14 cellular contexts compared by ENCODE assay signal in genomic region chr6:110475255-110475654, GRCh38. TPM values are rescaled to one million over a fixed set of nuclear protein-coding genes. Genes with fewer than 3 reads are reported as not detected.
DNase-seq lines count a peak whose midpoint lies in the region; ATAC-seq, FAIRE-seq and TF ChIP-seq lines count a peak whose summit lies in the region.
"Had no signal": no experiment of that assay in that cellular context is flagged by ENCODE, and none has a peak within 500 bp of the region (broad histone marks: within the 10 kb centered on the region; RNA-seq: fewer than 3 reads in every experiment).

No MANE protein-coding gene starts in this region.

- in situ Hi-C loops in HepG2 (cut with HindIII; ENCODE audit: extremely low pct_ligation_motif_present, low pct_unique_long_range_greater_than_20kb) = no loop called here

- no peaks in the 10 kb centered on the region for H3K27me3 ChIP-seq in right lobe of liver
- peaks cover 1 to 6% of the 10 kb centered on the region in 2 experiments; a peak in 2 of 5 replicates for H3K27me3 ChIP-seq in HepG2 (ENCODE audit: control insufficient read depth in 1 of 2, insufficient read depth in 2 of 2, low read length in 2 of 2)
- H3K27me3 ChIP-seq: ovary had no signal

- peaks cover 5% of the 10 kb centered on the region for H3K36me3 Mint-ChIP-seq in WTC11

- H3K9me3 Mint-ChIP-seq in WTC11 = peaks cover 13% of the 10 kb centered on the region

- no peak for TF ChIP-seq RAD21 in HepG2 (CRISPR knock-in tag; IDR thresholded peaks at IDR 0.05)

- no peak overlapping the region for H3K27ac ChIP-seq in right lobe of liver
- no peak overlapping the region for H3K27ac ChIP-seq in HepG2 (ENCODE audit: extremely low read length, insufficient read depth, low read length)
- H3K27ac ChIP-seq: C4-2B, ovary had no signal

- no peaks in the 10 kb centered on the region for H4K20me1 ChIP-seq in HepG2 (ENCODE audit: insufficient read depth, low read length)

- ATAC-seq in right lobe of liver (peak; percentile 26 to 55 (median 45)), HepG2 (no peak), WTC11 (no peak), HG03159 (IDR thresholded peaks at IDR 0.05; ENCODE audit: unreplicated experiment) (no peak), HG03139 (IDR thresholded peaks at IDR 0.05; ENCODE audit: unreplicated experiment) (no peak), HG03521 (IDR thresholded peaks at IDR 0.05; ENCODE audit: unreplicated experiment) (no peak)
- ATAC-seq: GM12878 had no signal

- WGBS in right lobe of liver (ENCODE audit: insufficient coverage, low coverage, low lambda C conversion rate, missing lambda C conversion rate) = 43% methylated on average over 6 of the region's 6 CpGs
- 19% methylated on average over 6 of the region's 6 CpGs for WGBS in HepG2 (ENCODE audit: low lambda C conversion rate)

- intact Hi-C loops in right lobe of liver (cut with DNase I) (no loop called here), HepG2 (cut with micrococcal nuclease; ENCODE audit: unreplicated experiment) (no loop called here)

- TF ChIP-seq POLR2A in right lobe of liver (IDR thresholded peaks at IDR 0.05) = no peak
- no peak for TF ChIP-seq POLR2A in HepG2 (IDR thresholded peaks at IDR 0.05; ENCODE audit: insufficient read depth in 1 of 2, low read depth in 2 of 2, low read length in 2 of 2)

- DNase-seq in right lobe of liver (no peak), HepG2 (ENCODE audit: low spot score) (no peak), WTC11 (ENCODE audit: low spot score) (no peak), iPS-NIHi7 (ENCODE audit: extremely low spot score) (peak; percentile 5), amygdala (lab: John Stamatoyannopoulos, UW) (no peak)
- DNase-seq: activated effector memory CD4-positive, alpha-beta T cell treated with Interleukin-2 at 50 U/mL for 16 hours; endodermal cell; IMR-90; ovary had no signal

- TF ChIP-seq EP300 in HepG2 (IDR thresholded peaks at IDR 0.05; ENCODE audit: low read depth in 2 of 2, low read length in 2 of 2) = no peak
- TF ChIP-seq EP300 in HepG2 (CRISPR knock-in tag; IDR thresholded peaks at IDR 0.05; ENCODE audit: borderline replicate concordance) = no peak

- H3K4me3 Mint-ChIP-seq in WTC11 = peak overlapping the region; percentile 69; the same call in 1 of the 2 replicates
- H3K4me3 Mint-ChIP-seq: endodermal cell had no signal

- no peaks in the 10 kb centered on the region for H3K79me2 ChIP-seq in HepG2 (ENCODE audit: insufficient read depth, low read length)

- H2AFZ ChIP-seq in HepG2 (ENCODE audit: low read length) = no peak overlapping the region

- no TSS peak for BruUV-seq in HepG2 (replicated peaks; lab: Mats Ljungman, UMichigan)

- POLR2A ChIA-PET in HepG2 (lab: Yijun Ruan, JAX) (no interaction called here), WTC11 (lab: Charles Lee) (no interaction called here)

- H3K36me3 ChIP-seq in right lobe of liver (no peaks in the 10 kb centered on the region), HepG2 (replicated peaks in 1 of 2; ENCODE audit: control insufficient read depth in 1 of 2, insufficient read depth in 2 of 2, low read length in 2 of 2) (no peaks in the 10 kb centered on the region)
- H3K36me3 ChIP-seq: ovary had no signal

- peaks cover 51% of the 10 kb centered on the region for H3K27me3 Mint-ChIP-seq in WTC11 (ENCODE audit: low read depth)

- H3K9me3 ChIP-seq in right lobe of liver (no peaks in the 10 kb centered on the region), HepG2 (ENCODE audit: low read length) (no peaks in the 10 kb centered on the region)
- H3K9me3 ChIP-seq: ovary had no signal

- no peak overlapping the region for H3K4me2 ChIP-seq in HepG2 (ENCODE audit: low read depth, low read length)

- H3K4me1 ChIP-seq in right lobe of liver (no peaks in the 10 kb centered on the region), HepG2 (ENCODE audit: insufficient read depth, low read length) (no peaks in the 10 kb centered on the region)

- H3K9ac ChIP-seq in HepG2 (ENCODE audit: insufficient read depth, low read depth, low read length) = no peak overlapping the region

- TF ChIP-seq CTCF in right lobe of liver (IDR thresholded peaks at IDR 0.05) (no peak), HepG2 (CRISPR knock-in tag; IDR thresholded peaks at IDR 0.05) (no peak), WTC11 (IDR thresholded peaks at IDR 0.05) (no peak)

- H3K27ac Mint-ChIP-seq in WTC11 = no peak overlapping the region
- H3K27ac Mint-ChIP-seq: endodermal cell had no signal

- H3K4me3 ChIP-seq in right lobe of liver = no peak overlapping the region
- no peak overlapping the region for H3K4me3 ChIP-seq in HepG2 (replicated peaks in 1 of 3; ENCODE audit: insufficient read depth in 1 of 3, low read depth in 2 of 3, low read length in 3 of 3)
- H3K4me3 ChIP-seq: GM12878 had no signal

- no peaks in the 10 kb centered on the region for H3K4me1 Mint-ChIP-seq in WTC11
- H3K4me1 Mint-ChIP-seq: endodermal cell had no signal

- CTCF ChIA-PET in HepG2 (lab: Yijun Ruan, JAX; ENCODE audit: low intra/inter-chr PET ratio, low total read pairs) = no interaction called here
- CTCF ChIA-PET in WTC11 (lab: Charles Lee) = interaction anchor here (1.0 kb wide), 1 partner anchor 17 kb away, joined by 5 read pairs; no protein-coding TSS in a partner anchor

- FAIRE-seq in HepG2 (lab: Jason Lieb, UNC) = no peak
- FAIRE-seq: GM12878 had no signal

TF ChIP-seq in HepG2, 621 proteins besides CTCF, POLR2A, EP300 and RAD21 (continues in another document):
- TF ChIP-seq BRCA1 (CRISPR knock-in tag; IDR thresholded peaks at IDR 0.05) (no peak), KLF6 (CRISPR knock-in tag; IDR thresholded peaks at IDR 0.05) (no peak), NFIB (CRISPR knock-in tag; IDR thresholded peaks at IDR 0.05; ENCODE audit: borderline replicate concordance) (no peak)

TF ChIP-seq in WTC11, 78 proteins besides CTCF, POLR2A, EP300 and RAD21 (continues in another document):
- no peak for TF ChIP-seq TCF7 (CRISPR knock-in tag; IDR thresholded peaks at IDR 0.05; ENCODE audit: low read depth)

RNA-seq across cellular contexts. Expression of gene SLC22A16, which starts 1.2 kb away (rescaled TPM):
- total RNA-seq in right lobe of liver (under 1 TPM in 3 of 6 experiments, not detected in 3; 0.11 to 0.44 (median 0.31) TPM), HepG2 (2016; rRNA removed; fragmentation: Illumina TruSeq; extraction: Trizol) (not detected in 2 replicates), WTC11 (2021) (0.34 TPM in 1 of 3 replicates, not detected in the others)
- not detected in 2 replicates for total RNA-seq in HepG2 (2016; cell fraction: cytosol; rRNA removed; fragmentation: Illumina TruSeq; extraction: Trizol; ENCODE audit: low read depth)
- total RNA-seq in HepG2 (2016; cell fraction: insoluble cytoplasmic fraction; rRNA removed; fragmentation: Illumina TruSeq; extraction: Trizol) = not detected in 2 replicates
- total RNA-seq in HepG2 (2016; cell fraction: membrane; rRNA removed; fragmentation: Illumina TruSeq; extraction: Trizol) = not detected in 2 replicates
- not detected in 2 replicates for total RNA-seq in HepG2 (2016; cell fraction: nucleus; rRNA removed; fragmentation: Illumina TruSeq; extraction: Trizol)
- 0.04 and 0.16 TPM in 2 replicates for polyA plus RNA-seq in HepG2 (2011; rRNA removed)
- 0.12 TPM in 2 replicates for polyA plus RNA-seq in HepG2 (2011; cell fraction: cytosol; rRNA removed)
- polyA plus RNA-seq in HepG2 (2011; cell fraction: nucleus; rRNA removed) = 0.16 and 0.26 TPM in 2 replicates
- polyA plus RNA-seq in HepG2 (2012) = 0.32 and 0.34 TPM in 2 replicates
- not detected in 2 replicates for polyA plus RNA-seq in HepG2 (2016; cell fraction: cytosol; fragmentation: Illumina TruSeq; extraction: Trizol; ENCODE audit: low read depth)
- polyA plus RNA-seq in HepG2 (2016; cell fraction: insoluble cytoplasmic fraction; fragmentation: Illumina TruSeq; extraction: Trizol; ENCODE audit: low read depth) = not detected in 2 replicates
- polyA plus RNA-seq in HepG2 (2016; cell fraction: membrane; fragmentation: Illumina TruSeq; extraction: Trizol; ENCODE audit: low read depth) = not detected in 2 replicates
- not detected in 2 replicates for polyA plus RNA-seq in HepG2 (2016; cell fraction: nucleus; fragmentation: Illumina TruSeq; extraction: Trizol; ENCODE audit: insufficient read depth, low read depth)
- polyA minus RNA-seq in HepG2 (2011; rRNA and poly(A)+ RNA removed; ENCODE audit: low replicate concordance) = 0.26 TPM in 1 of 2 replicates, not detected in the other
- not detected in 2 replicates for polyA minus RNA-seq in HepG2 (2011; cell fraction: cytosol; rRNA and poly(A)+ RNA removed)
- not detected in 2 replicates for polyA minus RNA-seq in HepG2 (2011; cell fraction: nucleus; rRNA and poly(A)+ RNA removed)
- total RNA-seq: endodermal cell, GM12878, IMR-90 had no signal
- polyA plus RNA-seq: GM12878, IMR-90 had no signal

RNA-seq across cellular contexts. Expression of gene DDO, which starts 59.9 kb away (rescaled TPM):
- total RNA-seq in right lobe of liver = 1 to 10 TPM; 4.6 to 9.4 (median 6.4) TPM
- 10.3 and 14.6 TPM in 2 replicates for total RNA-seq in HepG2 (2016; rRNA removed; fragmentation: Illumina TruSeq; extraction: Trizol)
- 1.8 TPM in 2 replicates for total RNA-seq in HepG2 (2016; cell fraction: cytosol; rRNA removed; fragmentation: Illumina TruSeq; extraction: Trizol; ENCODE audit: low read depth)
- 10.6 and 13.4 TPM in 2 replicates for total RNA-seq in HepG2 (2016; cell fraction: insoluble cytoplasmic fraction; rRNA removed; fragmentation: Illumina TruSeq; extraction: Trizol)
- 4.4 and 4.7 TPM in 2 replicates for total RNA-seq in HepG2 (2016; cell fraction: membrane; rRNA removed; fragmentation: Illumina TruSeq; extraction: Trizol)
- total RNA-seq in HepG2 (2016; cell fraction: nucleus; rRNA removed; fragmentation: Illumina TruSeq; extraction: Trizol) = 4.3 TPM in 2 replicates
- polyA plus RNA-seq in HepG2 (2011; rRNA removed) = 6.1 and 6.4 TPM in 2 replicates
- polyA plus RNA-seq in HepG2 (2011; cell fraction: cytosol; rRNA removed) = 4.8 and 6.4 TPM in 2 replicates
- 2.2 and 3.2 TPM in 2 replicates for polyA plus RNA-seq in HepG2 (2011; cell fraction: nucleus; rRNA removed)
- 8.1 and 8.5 TPM in 2 replicates for polyA plus RNA-seq in HepG2 (2012)
- polyA plus RNA-seq in HepG2 (2016; cell fraction: cytosol; fragmentation: Illumina TruSeq; extraction: Trizol; ENCODE audit: low read depth) = 1.2 and 1.4 TPM in 2 replicates
- polyA plus RNA-seq in HepG2 (2016; cell fraction: insoluble cytoplasmic fraction; fragmentation: Illumina TruSeq; extraction: Trizol; ENCODE audit: low read depth) = 10.3 and 10.7 TPM in 2 replicates
- polyA plus RNA-seq in HepG2 (2016; cell fraction: membrane; fragmentation: Illumina TruSeq; extraction: Trizol; ENCODE audit: low read depth) = 2.9 and 3.0 TPM in 2 replicates
- polyA plus RNA-seq in HepG2 (2016; cell fraction: nucleus; fragmentation: Illumina TruSeq; extraction: Trizol; ENCODE audit: insufficient read depth, low read depth) = 5.3 and 5.5 TPM in 2 replicates
- 1.2 and 10.7 TPM in 2 replicates for polyA minus RNA-seq in HepG2 (2011; rRNA and poly(A)+ RNA removed; ENCODE audit: low replicate concordance)
- polyA minus RNA-seq in HepG2 (2011; cell fraction: cytosol; rRNA and poly(A)+ RNA removed) = 3.7 and 5.5 TPM in 2 replicates
- polyA minus RNA-seq in HepG2 (2011; cell fraction: nucleus; rRNA and poly(A)+ RNA removed) = 4.0 and 6.2 TPM in 2 replicates
- not detected in 3 replicates for total RNA-seq in WTC11 (2021)
- total RNA-seq: endodermal cell had no signal

Comparison
In these comparisons a context has a peak if more than half of its experiments do, and no peak if none do; other contexts are left out.
1. ATAC-seq: peak in right lobe of liver (4 of 4); none in HepG2 (single experiment), WTC11 (single experiment), HG03159 (single experiment), HG03139 (single experiment) and HG03521 (single experiment).